ENCODE assay signal across 8 cellular contexts in the genomic region with DNA sequence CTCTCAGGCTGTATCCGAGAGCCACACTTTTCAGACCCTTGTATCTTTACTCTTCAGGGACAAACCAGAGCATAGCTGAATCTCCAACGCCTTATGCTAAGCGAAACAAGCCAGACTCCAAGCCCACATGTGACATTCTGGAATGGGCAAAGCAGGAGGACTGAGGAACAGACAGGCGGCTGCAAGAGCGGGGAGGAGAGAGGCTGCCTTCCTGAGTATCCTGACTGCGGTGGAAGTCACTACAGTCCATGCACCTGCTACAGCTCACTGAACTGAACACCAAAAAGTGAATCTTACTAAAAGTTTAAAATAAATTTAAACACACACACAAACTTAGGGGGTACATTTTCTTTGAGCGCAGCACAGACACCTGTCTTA. TPM values are rescaled to one million over a fixed set of nuclear protein-coding genes. Genes with fewer than 3 reads are reported as not detected.
A peak's percentile ranks its signal among the peaks of the same experiment; 100 is the strongest.
DNase-seq lines count a peak whose midpoint lies in the region; ATAC-seq and TF ChIP-seq lines count a peak whose summit lies in the region.

No MANE protein-coding gene starts in this region.

- H3K4me2 ChIP-seq in HCT116 (ENCODE audit: low read length): peak overlapping the region; percentile 87

- no peak for TF ChIP-seq POLR2A in HCT116 (IDR thresholded peaks at IDR 0.05; ENCODE audit: borderline replicate concordance, extremely low read depth, insufficient read depth, insufficient read length)

- POLR2A ChIA-PET in HCT116 (lab: Charles Lee): no interaction called here

- H3K4me1 ChIP-seq in HCT116 (ENCODE audit: control insufficient read depth in 1 of 2, insufficient read depth in 2 of 2, low read length in 2 of 2): peaks cover 15 to 23% of the 10 kb centered on the region in 2 experiments
- peaks cover 15% of the 10 kb centered on the region for H3K4me1 ChIP-seq in SJSA1 (replicated peaks)

- intact Hi-C loops in HCT116 (cut with micrococcal nuclease): no loop called here

- H3K9me3 ChIP-seq in HCT116 (ENCODE audit: control insufficient read depth in 1 of 2, insufficient read depth in 1 of 2, low read depth in 1 of 2, low read length in 2 of 2): no peaks in the 10 kb centered on the region
- no peaks in the 10 kb centered on the region for H3K9me3 ChIP-seq in SJSA1 (replicated peaks)

- no peak for ATAC-seq in HCT116

- CTCF ChIA-PET in HCT116 (lab: Charles Lee): no interaction called here

- H3K27ac ChIP-seq in HCT116 (ENCODE audit: low read depth, low read length) (peak overlapping the region; percentile 93; the same call in 1 of the 2 replicates), SJSA1 (no peak overlapping the region)

- peak overlapping the region; percentile 80 for H3K9ac ChIP-seq in HCT116 (ENCODE audit: low read length)

- DNase-seq in HCT116 (ENCODE audit: low read depth, low spot score) (no peak), SJSA1 (ENCODE audit: low read depth in 1 of 2, low spot score in 2 of 2) (no peak), fibroblast of pulmonary artery (ENCODE audit: low read depth) (no peak), skeletal muscle cell (ENCODE audit: low read depth) (no peak), GM03348 (ENCODE audit: low spot score) (no peak), cortex of kidney (lab: John Stamatoyannopoulos, UW) (no peak), HPDE6-E6E7 (ENCODE audit: extremely low spot score) (no peak), SW480 (ENCODE audit: low spot score) (no peak)

- BruUV-seq in HCT116 (replicated peaks; lab: Mats Ljungman, UMichigan): no TSS peak

- H4K20me1 ChIP-seq in HCT116 (ENCODE audit: insufficient read depth): peaks cover 11% of the 10 kb centered on the region; the same call in 1 of the 2 replicates

- RAD21 ChIA-PET in HCT116 (lab: Charles Lee; ENCODE audit: low non-redundant PET in 1 of 2, low total read pairs in 2 of 2, uncharacterized antibody in 2 of 2, unreplicated experiment in 2 of 2): no interaction called here

- no peak for TF ChIP-seq RAD21 in HCT116 (IDR thresholded peaks at IDR 0.05; ENCODE audit: low read depth)

- H3K36me3 ChIP-seq in HCT116 (ENCODE audit: control insufficient read depth in 1 of 2, insufficient read depth in 2 of 2, low read length in 2 of 2) (no peaks in the 10 kb centered on the region), SJSA1 (peaks cover 10% of the 10 kb centered on the region)

- H3K4me3 ChIP-seq in HCT116 (replicated peaks in 1 of 2; ENCODE audit: low read depth in 1 of 2, low read length in 2 of 2) (peak overlapping the region; percentile 91 to 95), SJSA1 (peak overlapping the region; percentile 95), fibroblast of pulmonary artery (replicated peaks; ENCODE audit: low read depth, low read length) (peak overlapping the region; percentile 91), skeletal muscle cell (ENCODE audit: low read depth, low read length) (peak overlapping the region; percentile 92)

- H3K79me2 ChIP-seq in HCT116 (ENCODE audit: insufficient read depth, low read length): peaks cover 62% of the 10 kb centered on the region

- H2AFZ ChIP-seq in HCT116 (ENCODE audit: low read depth, low read length, poor library complexity, severe bottlenecking): no peak overlapping the region

- H3K9me2 ChIP-seq in HCT116 (ENCODE audit: insufficient read depth): no peaks in the 10 kb centered on the region

- H3K27me3 ChIP-seq in HCT116 (ENCODE audit: insufficient read depth, low read length): no peaks in the 10 kb centered on the region
- no peaks in the 10 kb centered on the region for H3K27me3 ChIP-seq in SJSA1 (replicated peaks)

- TF ChIP-seq CTCF in HCT116 (IDR thresholded peaks at IDR 0.05 in 2 of 3, conservative IDR thresholded peaks at IDR 0.05 in 1 of 3; ENCODE audit: borderline replicate concordance in 1 of 3, insufficient read depth in 1 of 3, low read depth in 2 of 3, low read length in 2 of 3) (no peak), fibroblast of pulmonary artery (IDR thresholded peaks at IDR 0.05; ENCODE audit: low read length, missing control alignments) (no peak)

TF ChIP-seq in HCT116, 20 proteins besides CTCF, POLR2A, EP300 and RAD21:
- TF ChIP-seq CBX3 (IDR thresholded peaks at IDR 0.05; ENCODE audit: low read depth): no peak
- TF ChIP-seq YY1 (IDR thresholded peaks at IDR 0.05; ENCODE audit: extremely low read depth, insufficient replicate concordance, low read depth, low read length): no peak
- TF ChIP-seq EZH2phosphoT487 (IDR thresholded peaks at IDR 0.05; ENCODE audit: borderline replicate concordance): no peak
- TF ChIP-seq EGR1 (IDR thresholded peaks at IDR 0.05; ENCODE audit: low read depth): no peak
- TF ChIP-seq TCF7L2 (IDR thresholded peaks at IDR 0.05; ENCODE audit: borderline replicate concordance, extremely low read depth, insufficient read depth, insufficient read length): no peak
- no peak for TF ChIP-seq FOSL1 (IDR thresholded peaks at IDR 0.05; ENCODE audit: low read depth)
- TF ChIP-seq EZH2 (IDR thresholded peaks at IDR 0.05): no peak
- no peak for TF ChIP-seq SIN3A (IDR thresholded peaks at IDR 0.05; ENCODE audit: low read depth)
- TF ChIP-seq, protein P1, sequence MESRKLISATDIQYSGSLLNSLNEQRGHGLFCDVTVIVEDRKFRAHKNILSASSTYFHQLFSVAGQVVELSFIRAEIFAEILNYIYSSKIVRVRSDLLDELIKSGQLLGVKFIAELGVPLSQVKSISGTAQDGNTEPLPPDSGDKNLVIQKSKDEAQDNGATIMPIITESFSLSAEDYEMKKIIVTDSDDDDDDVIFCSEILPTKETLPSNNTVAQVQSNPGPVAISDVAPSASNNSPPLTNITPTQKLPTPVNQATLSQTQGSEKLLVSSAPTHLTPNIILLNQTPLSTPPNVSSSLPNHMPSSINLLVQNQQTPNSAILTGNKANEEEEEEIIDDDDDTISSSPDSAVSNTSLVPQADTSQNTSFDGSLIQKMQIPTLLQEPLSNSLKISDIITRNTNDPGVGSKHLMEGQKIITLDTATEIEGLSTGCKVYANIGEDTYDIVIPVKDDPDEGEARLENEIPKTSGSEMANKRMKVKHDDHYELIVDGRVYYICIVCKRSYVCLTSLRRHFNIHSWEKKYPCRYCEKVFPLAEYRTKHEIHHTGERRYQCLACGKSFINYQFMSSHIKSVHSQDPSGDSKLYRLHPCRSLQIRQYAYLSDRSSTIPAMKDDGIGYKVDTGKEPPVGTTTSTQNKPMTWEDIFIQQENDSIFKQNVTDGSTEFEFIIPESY (IDR thresholded peaks at IDR 0.05; ENCODE audit: extremely low read depth, insufficient replicate concordance, low read length): no peak
- TF ChIP-seq POLR2AphosphoS5 (IDR thresholded peaks at IDR 0.05; ENCODE audit: low read depth, low read length): no peak
- no peak for TF ChIP-seq JUND (IDR thresholded peaks at IDR 0.05)
- TF ChIP-seq, protein P2, sequence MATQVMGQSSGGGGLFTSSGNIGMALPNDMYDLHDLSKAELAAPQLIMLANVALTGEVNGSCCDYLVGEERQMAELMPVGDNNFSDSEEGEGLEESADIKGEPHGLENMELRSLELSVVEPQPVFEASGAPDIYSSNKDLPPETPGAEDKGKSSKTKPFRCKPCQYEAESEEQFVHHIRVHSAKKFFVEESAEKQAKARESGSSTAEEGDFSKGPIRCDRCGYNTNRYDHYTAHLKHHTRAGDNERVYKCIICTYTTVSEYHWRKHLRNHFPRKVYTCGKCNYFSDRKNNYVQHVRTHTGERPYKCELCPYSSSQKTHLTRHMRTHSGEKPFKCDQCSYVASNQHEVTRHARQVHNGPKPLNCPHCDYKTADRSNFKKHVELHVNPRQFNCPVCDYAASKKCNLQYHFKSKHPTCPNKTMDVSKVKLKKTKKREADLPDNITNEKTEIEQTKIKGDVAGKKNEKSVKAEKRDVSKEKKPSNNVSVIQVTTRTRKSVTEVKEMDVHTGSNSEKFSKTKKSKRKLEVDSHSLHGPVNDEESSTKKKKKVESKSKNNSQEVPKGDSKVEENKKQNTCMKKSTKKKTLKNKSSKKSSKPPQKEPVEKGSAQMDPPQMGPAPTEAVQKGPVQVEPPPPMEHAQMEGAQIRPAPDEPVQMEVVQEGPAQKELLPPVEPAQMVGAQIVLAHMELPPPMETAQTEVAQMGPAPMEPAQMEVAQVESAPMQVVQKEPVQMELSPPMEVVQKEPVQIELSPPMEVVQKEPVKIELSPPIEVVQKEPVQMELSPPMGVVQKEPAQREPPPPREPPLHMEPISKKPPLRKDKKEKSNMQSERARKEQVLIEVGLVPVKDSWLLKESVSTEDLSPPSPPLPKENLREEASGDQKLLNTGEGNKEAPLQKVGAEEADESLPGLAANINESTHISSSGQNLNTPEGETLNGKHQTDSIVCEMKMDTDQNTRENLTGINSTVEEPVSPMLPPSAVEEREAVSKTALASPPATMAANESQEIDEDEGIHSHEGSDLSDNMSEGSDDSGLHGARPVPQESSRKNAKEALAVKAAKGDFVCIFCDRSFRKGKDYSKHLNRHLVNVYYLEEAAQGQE (IDR thresholded peaks at IDR 0.05; ENCODE audit: low read depth): no peak
TF ChIP-seq in HCT116: peak in this region for 0.

RNA-seq across cellular contexts. Expression of a gene that starts 1.5 kb away (rescaled TPM):
- 143 TPM for total RNA-seq in HCT116 (2021; ENCODE audit: unreplicated experiment)
- 111 and 117 TPM in 2 replicates for polyA plus RNA-seq in HCT116 (2012)
- 70.5 and 110 TPM in 2 replicates for total RNA-seq in SJSA1 (2014; rRNA removed; shearing (Covaris generic))
